8 cellular contexts compared by ENCODE assay signal in the genomic region with DNA sequence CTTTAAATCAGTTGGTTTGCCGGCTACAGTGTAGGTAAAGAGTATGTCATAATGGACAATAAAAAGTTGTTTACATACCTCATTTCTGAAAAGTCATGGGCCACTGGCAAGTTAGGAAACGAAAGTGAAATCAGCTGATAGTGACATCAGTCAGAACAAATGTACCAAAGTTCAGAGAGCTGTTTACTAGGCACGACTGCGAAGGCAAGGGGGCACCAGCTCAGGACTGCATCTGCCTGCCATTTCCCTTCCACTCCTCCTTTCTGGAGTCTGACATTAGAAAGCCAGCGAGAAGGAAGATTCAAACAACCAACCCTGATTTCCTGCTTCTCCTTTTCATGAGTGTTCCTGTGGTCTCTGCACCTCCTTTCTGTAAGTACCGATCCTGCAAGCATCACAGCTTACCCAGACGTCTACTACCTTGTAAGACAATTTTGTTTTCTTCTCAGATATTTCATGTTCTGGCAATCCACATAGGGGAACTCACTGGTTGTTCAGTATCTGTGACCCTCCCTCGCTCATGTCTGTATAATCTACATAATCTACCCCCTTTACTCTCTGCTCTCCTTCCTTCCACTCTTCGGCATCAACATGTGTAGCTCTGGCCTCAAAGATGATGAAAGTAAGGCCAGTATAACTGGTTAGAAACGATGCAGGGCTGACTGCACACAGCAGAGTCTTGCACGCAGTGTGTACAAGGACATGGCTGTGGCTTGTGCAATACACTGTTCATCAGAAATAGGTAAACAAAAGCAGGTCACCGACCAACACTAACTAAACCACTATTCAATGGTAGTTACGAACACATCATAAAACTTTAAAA. TPM values are rescaled to one million over a fixed set of nuclear protein-coding genes. Genes with fewer than 3 reads are reported as not detected.
DNase-seq lines count a peak whose midpoint lies in the region; ATAC-seq and FAIRE-seq lines count a peak whose summit lies in the region.

A gene (plus strand): TSS at position 174 of the 823 bp plus-strand sequence. CDS start 16,370 bp downstream, outside the sequence.

- H3K27ac ChIP-seq in SJCRH30: no peak within 1 kb of the TSS
- H3K27ac ChIP-seq in angular gyrus (ENCODE audit: low read depth, low read length): peak within 1 kb of the TSS; percentile 91

- no peaks in the 10 kb centered on the region for H3K27me3 ChIP-seq in SJCRH30

- H3K9me3 ChIP-seq in SJCRH30 (replicated peaks): no peaks in the 10 kb centered on the region

- peak within 1 kb of the TSS; percentile 86 for H3K4me3 Mint-ChIP-seq in stimulated activated naive B cell treated with anti-CD40 and anti-IgM and Interleukin-4, amounts not matched to agents 10 μg/mL and 1 μg/mL and 100 μg/mL, for 72 hours

- H3K4me3 ChIP-seq in SJCRH30: peak within 1 kb of the TSS; percentile 23

- peaks cover 14 to 16% of the 10 kb centered on the region in 2 donors for H3K36me3 Mint-ChIP-seq in stimulated activated naive B cell treated with anti-CD40 and anti-IgM and Interleukin-4, amounts not matched to agents 10 μg/mL and 1 μg/mL and 100 μg/mL, for 72 hours

- peak; percentile 82 for FAIRE-seq in islet of Langerhans (lab: Jason Lieb, UNC)

- peak; percentile 57 for DNase-seq in stimulated activated CD4-positive, alpha-beta T cell treated with anti-CD3 and anti-CD28 coated beads, Interleukin-1b, Interleukin-23, amount 100 ng/mL, for 48 hours
- no peak for DNase-seq in stimulated activated CD4-positive, alpha-beta T cell treated with anti-CD3 and anti-CD28 coated beads, Interleukin-2, amount 100 ng/mL, for 48 hours
- no peak for DNase-seq in SJCRH30
- peak; percentile 60 for DNase-seq in stimulated activated naive B cell treated with anti-CD40 and anti-IgM and Interleukin-4, amounts not matched to agents 10 μg/mL and 1 μg/mL and 100 μg/mL, for 72 hours
- DNase-seq in NCI-H1092 treated with DMSO at 0.1 percent for 48 hours (lab: John Stamatoyannopoulos, UW): no peak

- H3K27me3 Mint-ChIP-seq in stimulated activated naive B cell treated with anti-CD40 and anti-IgM and Interleukin-4, amounts not matched to agents 10 μg/mL and 1 μg/mL and 100 μg/mL, for 72 hours: no peaks in the 10 kb centered on the region

- no peaks in the 10 kb centered on the region for H3K4me1 ChIP-seq in SJCRH30

- no peaks in the 10 kb centered on the region for H3K36me3 ChIP-seq in SJCRH30

- peaks cover 4 to 5% of the 10 kb centered on the region in 2 donors for H3K9me3 Mint-ChIP-seq in stimulated activated naive B cell treated with anti-CD40 and anti-IgM and Interleukin-4, amounts not matched to agents 10 μg/mL and 1 μg/mL and 100 μg/mL, for 72 hours

- H3K4me1 Mint-ChIP-seq in stimulated activated naive B cell treated with anti-CD40 and anti-IgM and Interleukin-4, amounts not matched to agents 10 μg/mL and 1 μg/mL and 100 μg/mL, for 72 hours: peaks cover 41 to 78% of the 10 kb centered on the region in 2 donors

- H3K27ac Mint-ChIP-seq in stimulated activated naive B cell treated with anti-CD40 and anti-IgM and Interleukin-4, amounts not matched to agents 10 μg/mL and 1 μg/mL and 100 μg/mL, for 72 hours: peak within 1 kb of the TSS; percentile 92

- ATAC-seq in HG02981 (IDR thresholded peaks at IDR 0.05; ENCODE audit: unreplicated experiment): peak; percentile 67
- ATAC-seq in stimulated activated naive B cell treated with anti-CD40 and anti-IgM and Interleukin-4, amounts not matched to agents 10 μg/mL and 1 μg/mL and 100 μg/mL, for 72 hours (replicated peaks): peak; percentile 81 to 82

RNA-seq across cellular contexts. Expression of the gene that starts here (rescaled TPM):
- 0.12 TPM in 1 of 2 replicates, not detected in the other for total RNA-seq in SJCRH30 (2014; rRNA removed; shearing (Covaris generic))

Comparison
In these comparisons a context has a peak if more than half of its experiments do, and no peak if none do; other contexts are left out.
1. DNase-seq: peak in stimulated activated CD4-positive, alpha-beta T cell treated with anti-CD3 and anti-CD28 coated beads, Interleukin-1b, Interleukin-23, amount 100 ng/mL, for 48 hours (single experiment) and stimulated activated naive B cell treated with anti-CD40 and anti-IgM and Interleukin-4, amounts not matched to agents 10 μg/mL and 1 μg/mL and 100 μg/mL, for 72 hours (single experiment); none in stimulated activated CD4-positive, alpha-beta T cell treated with anti-CD3 and anti-CD28 coated beads, Interleukin-2, amount 100 ng/mL, for 48 hours (0 of 2), SJCRH30 (0 of 2) and NCI-H1092 treated with DMSO at 0.1 percent for 48 hours (single experiment).